ENCODE assay signal across 14 cellular contexts in the genomic region with DNA sequence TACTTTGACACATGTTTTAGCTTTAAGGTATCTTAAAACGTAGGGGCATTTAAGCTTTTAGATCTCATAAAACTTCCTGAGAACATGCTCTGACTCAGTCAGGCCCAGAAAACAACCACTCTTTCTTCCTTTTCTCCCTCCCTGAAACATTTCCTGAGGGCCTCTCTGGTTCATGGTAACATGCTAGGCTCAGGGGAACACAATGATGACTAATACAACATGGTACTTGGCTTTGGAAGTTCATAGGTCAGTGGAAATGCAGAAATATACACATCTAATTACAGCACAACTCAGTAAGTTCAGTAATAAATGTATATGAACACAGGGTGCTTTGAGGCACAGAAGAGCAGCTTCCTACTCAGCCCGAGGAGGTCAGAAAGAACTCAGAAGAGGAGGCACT.
"Had no signal": no experiment of that assay in that cellular context is flagged by ENCODE, and none has a peak within 500 bp of the region (broad histone marks: within the 10 kb centered on the region; RNA-seq: fewer than 3 reads in every experiment).

No MANE protein-coding gene starts in this region.

- FAIRE-seq: colon had no signal

- H3K27ac ChIP-seq: foreskin keratinocyte, neutrophil had no signal

- H3K36me3 ChIP-seq: neutrophil had no signal

- H3K27me3 ChIP-seq: foreskin keratinocyte, neutrophil had no signal

- H3K4me3 ChIP-seq: lung had no signal

- ATAC-seq: activated CD8-positive, alpha-beta T cell treated with anti-CD3 and anti-CD28 coated beads for 36 hours; activated T-cell treated with anti-CD3 and anti-CD28 coated beads, Interleukin-2, amount 50 U/mL, for 4 hours; foreskin keratinocyte; left cardiac atrium; stimulated activated effector memory CD8-positive, alpha-beta T cell treated with anti-CD3 and anti-CD28 coated beads, Interleukin-12 subunit alpha, Interleukin-12 subunit beta, amount 100 ng/mL, for 72 hours had no signal

- H3K9me3 ChIP-seq: neutrophil had no signal

- DNase-seq: activated CD4-positive, alpha-beta T cell treated with anti-CD3 and anti-CD28 coated beads for 48 hours; activated CD8-positive, alpha-beta T cell treated with anti-CD3 and anti-CD28 coated beads for 36 hours; activated effector memory CD4-positive, alpha-beta T cell treated with Interleukin-2 at 50 U/mL for 16 hours; activated naive CD4-positive, alpha-beta T cell treated with anti-CD3 and anti-CD28 coated beads, Interleukin-2, amount 50 U/mL, for 16 hours; activated T-cell treated with anti-CD3 and anti-CD28 coated beads, Interleukin-2, amount 50 U/mL, for 4 hours; foreskin keratinocyte; immature natural killer cell; left cardiac atrium; naive B cell; T-helper 2 cell had no signal

- H3K4me1 ChIP-seq: foreskin keratinocyte had no signal
